In the genomic region with DNA sequence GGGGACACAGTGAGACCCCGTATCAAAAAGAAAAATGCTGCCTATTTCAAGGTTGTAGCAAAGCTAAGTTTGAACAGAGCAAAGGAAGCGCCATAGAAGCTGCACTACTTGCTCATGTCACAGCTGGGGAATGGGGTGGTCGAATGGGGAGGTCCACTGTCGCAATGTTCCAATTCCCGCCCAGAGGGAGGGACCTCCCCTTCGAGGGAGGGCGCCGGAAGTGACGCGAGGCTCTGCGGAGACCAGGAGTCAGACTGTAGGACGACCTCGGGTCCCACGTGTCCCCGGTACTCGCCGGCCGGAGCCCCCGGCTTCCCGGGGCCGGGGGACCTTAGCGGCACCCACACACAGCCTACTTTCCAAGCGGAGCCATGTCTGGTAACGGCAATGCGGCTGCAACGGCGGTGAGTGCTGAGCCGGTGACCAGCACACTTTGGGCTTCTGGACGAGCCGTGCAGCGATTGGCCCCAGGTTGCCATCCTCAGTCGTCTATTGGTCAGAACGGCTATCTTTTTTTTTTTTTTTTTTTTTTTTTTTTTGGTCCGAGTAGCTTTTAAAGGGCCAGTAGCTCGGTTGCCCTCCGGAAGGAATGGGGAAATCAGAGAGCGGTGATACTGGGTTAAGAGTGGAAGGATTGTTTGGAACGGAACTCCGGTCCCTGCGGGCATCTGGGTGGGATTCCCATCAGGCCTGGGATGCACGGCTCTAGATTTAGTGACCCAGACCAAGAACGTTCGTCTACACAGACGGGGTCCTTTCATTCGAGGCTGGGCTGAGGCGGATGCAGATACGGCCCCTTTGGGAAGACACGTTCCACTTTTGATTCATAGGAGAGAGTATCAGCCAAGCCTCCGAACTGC, we compare ENCODE assay signal across 8 cellular contexts. TPM values are rescaled to one million over a fixed set of nuclear protein-coding genes. Genes with fewer than 3 reads are reported as not detected.
DNase-seq lines count a peak whose midpoint lies in the region; ATAC-seq and TF ChIP-seq lines count a peak whose summit lies in the region.

A gene (plus strand): TSS at position 219 of the 860 bp plus-strand sequence. CDS start 153 bp downstream, at position 372.

- H3K27me3 Mint-ChIP-seq in type B pancreatic cell, result no peaks in the 10 kb centered on the region

- no peaks in the 10 kb centered on the region for H3K9me3 Mint-ChIP-seq in type B pancreatic cell

- no peaks in the 10 kb centered on the region for H3K36me3 Mint-ChIP-seq in type B pancreatic cell

- H3K14ac ChIP-seq in trophoblast cell (ENCODE audit: low read length), result peak within 1 kb of the TSS; percentile 90

- H4K8ac ChIP-seq in trophoblast cell (ENCODE audit: low read depth, low read length), result peak within 1 kb of the TSS; percentile 95

- peak within 1 kb of the TSS; percentile 88 for H4K12ac ChIP-seq in trophoblast cell (ENCODE audit: low read depth, low read length)

- H4K91ac ChIP-seq in trophoblast cell (ENCODE audit: low read depth, low read length), result peak within 1 kb of the TSS; percentile 86

- peak within 1 kb of the TSS; percentile 77 for H3K4ac ChIP-seq in trophoblast cell (ENCODE audit: low read depth, low read length)

- peaks cover 7% of the 10 kb centered on the region for H3K79me2 ChIP-seq in trophoblast cell (ENCODE audit: control insufficient read depth, insufficient read depth, low read length, poor library complexity)

- WGBS in trophoblast cell (ENCODE audit: extremely low coverage, insufficient coverage, insufficient read length), result no CpG with 5 or more reads among the region's 49 CpGs

- peak; percentile 86 for DNase-seq in NCI-H1436 (lab: John Stamatoyannopoulos, UW)
- peak; percentile 88 for DNase-seq in T follicular helper cell (ENCODE audit: low read depth)
- peak; percentile 99 for DNase-seq in adipocyte (ENCODE audit: low read depth)
- peak; percentile 96 for DNase-seq in cardiac septum (ENCODE audit: low spot score)
- peak; percentile 91 to 94 for DNase-seq in trophoblast cell
- peak; percentile 90 for DNase-seq in type B pancreatic cell (ENCODE audit: extremely low spot score, unreplicated experiment)

- H3K9ac ChIP-seq in adipocyte (ENCODE audit: low read length) (peak within 1 kb of the TSS; percentile 91), trophoblast cell (ENCODE audit: low read length) (peak within 1 kb of the TSS; percentile 97)

- peak within 1 kb of the TSS; percentile 75 for H2AK5ac ChIP-seq in trophoblast cell (ENCODE audit: low read length)

- intact Hi-C loops in cardiac septum (cut with DNase I), result loop anchor here (2.0 kb wide), 1 partner anchor 16 kb away; a partner anchor contains a TSS

- no peak for TF ChIP-seq CTCF in GM12875 (IDR thresholded peaks at IDR 0.05; ENCODE audit: borderline replicate concordance, insufficient read depth, low read depth, low read length)
- no peak for TF ChIP-seq CTCF in type B pancreatic cell (conservative IDR thresholded peaks at IDR 0.05)

- H3K4me1 Mint-ChIP-seq in type B pancreatic cell (ENCODE audit: unreplicated experiment), result peaks cover 16% of the 10 kb centered on the region

- peak; percentile 89 for ATAC-seq in HG02798 (IDR thresholded peaks at IDR 0.05; ENCODE audit: poor library complexity, unreplicated experiment)

- H3K36me3 ChIP-seq in adipocyte (ENCODE audit: control insufficient read depth, insufficient read depth, low read length, severe bottlenecking) (peaks cover 27% of the 10 kb centered on the region), trophoblast cell (ENCODE audit: control insufficient read depth in 1 of 2, insufficient read depth in 2 of 2, low read length in 2 of 2) (peaks cover 22 to 31% of the 10 kb centered on the region in 2 experiments)

- peak within 1 kb of the TSS; percentile 80 for H3K18ac ChIP-seq in trophoblast cell (ENCODE audit: low read length)

- H3K27ac Mint-ChIP-seq in type B pancreatic cell, result peak within 1 kb of the TSS; percentile 96

- peak within 1 kb of the TSS; percentile 91 for H2AFZ ChIP-seq in trophoblast cell (ENCODE audit: insufficient read depth, low read length, poor library complexity)

- peak within 1 kb of the TSS; percentile 87 for H3K4me2 ChIP-seq in trophoblast cell (ENCODE audit: low read length)

- no peak within 1 kb of the TSS for H3K23ac ChIP-seq in trophoblast cell (ENCODE audit: low read length)

- peaks cover 10% of the 10 kb centered on the region for H3K79me1 ChIP-seq in trophoblast cell (ENCODE audit: low read length)

- no peaks in the 10 kb centered on the region for H3K27me3 ChIP-seq in adipocyte (replicated peaks; ENCODE audit: control insufficient read depth, insufficient read depth, low read length)
- H3K27me3 ChIP-seq in trophoblast cell (ENCODE audit: insufficient read depth, low read length), result no peaks in the 10 kb centered on the region

- H3K9me3 ChIP-seq in adipocyte (ENCODE audit: control insufficient read depth, low read length), result no peaks in the 10 kb centered on the region
- H3K9me3 ChIP-seq in trophoblast cell (ENCODE audit: insufficient read depth, low read depth, low read length), result no peaks in the 10 kb centered on the region

- peak within 1 kb of the TSS; percentile 94 for H2BK5ac ChIP-seq in trophoblast cell (ENCODE audit: low read depth, low read length, poor library complexity)

- H3K4me3 ChIP-seq in GM12875 (ENCODE audit: low read depth, low read length), result peak within 1 kb of the TSS; percentile 70
- H3K4me3 ChIP-seq in adipocyte (ENCODE audit: low read length), result peak within 1 kb of the TSS; percentile 97
- H3K4me3 ChIP-seq in trophoblast cell (ENCODE audit: low read depth, low read length), result peak within 1 kb of the TSS; percentile 94

- peaks cover 12% of the 10 kb centered on the region for H3K4me1 ChIP-seq in adipocyte (ENCODE audit: control insufficient read depth, insufficient read depth, low read length)
- H3K4me1 ChIP-seq in trophoblast cell (ENCODE audit: control insufficient read depth in 1 of 2, insufficient read depth in 2 of 2, low read length in 2 of 2), result peaks cover 7 to 8% of the 10 kb centered on the region in 2 experiments

- H2BK12ac ChIP-seq in trophoblast cell (ENCODE audit: low read length), result peak within 1 kb of the TSS; percentile 10

- H3K27ac ChIP-seq in trophoblast cell (ENCODE audit: low read depth, low read length), result peak within 1 kb of the TSS; percentile 87

- H2BK120ac ChIP-seq in trophoblast cell (ENCODE audit: insufficient read depth, low read length, poor library complexity), result peak within 1 kb of the TSS; percentile 80

- H3K4me3 Mint-ChIP-seq in type B pancreatic cell, result peak within 1 kb of the TSS; percentile 99

RNA-seq across cellular contexts. Expression of the gene that starts here (rescaled TPM):
- total RNA-seq in cardiac septum (14.7 TPM), type B pancreatic cell (ENCODE audit: low replicate concordance) (25.3 and 38.2 TPM in 2 replicates)
- 21.1 and 22.8 TPM in 2 replicates for polyA plus RNA-seq in trophoblast cell (2013)

Comparison
In these comparisons a context has a peak if more than half of its experiments do, and no peak if none do; other contexts are left out.
1. Peak in every context shown above with its lines: DNase-seq, ATAC-seq, H3K4me3 ChIP-seq and H3K27ac ChIP-seq.